8 cellular contexts compared by ENCODE assay signal in the genomic region with DNA sequence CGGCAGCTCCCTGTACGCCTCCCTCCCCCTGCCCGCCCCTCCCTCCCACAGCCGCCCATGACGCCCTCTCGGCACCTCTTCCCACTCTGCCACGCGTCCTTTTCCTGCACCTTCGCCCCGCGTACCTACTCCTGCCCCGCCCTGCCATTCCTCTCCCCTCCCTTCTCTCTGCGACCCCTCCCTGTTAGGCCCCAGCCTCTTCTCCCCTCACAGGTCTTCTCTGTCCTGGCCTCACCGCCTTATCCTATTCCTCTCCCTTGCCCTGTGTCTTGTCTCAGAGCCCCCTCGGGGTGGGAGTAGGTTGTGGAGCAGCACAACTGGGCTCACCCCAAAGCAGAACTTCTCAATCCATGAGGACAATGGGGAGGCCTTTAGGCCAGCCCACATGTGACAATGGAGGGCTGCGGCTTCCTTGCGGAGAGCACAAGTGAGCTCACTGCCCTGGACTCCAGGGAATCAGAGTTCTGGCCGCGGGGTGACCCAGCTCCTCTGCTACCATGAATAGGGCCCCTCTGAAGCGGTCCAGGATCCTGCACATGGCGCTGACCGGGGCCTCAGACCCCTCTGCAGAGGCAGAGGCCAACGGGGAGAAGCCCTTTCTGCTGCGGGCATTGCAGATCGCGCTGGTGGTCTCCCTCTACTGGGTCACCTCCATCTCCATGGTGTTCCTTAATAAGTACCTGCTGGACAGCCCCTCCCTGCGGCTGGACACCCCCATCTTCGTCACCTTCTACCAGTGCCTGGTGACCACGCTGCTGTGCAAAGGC. TPM values are rescaled to one million over a fixed set of nuclear protein-coding genes. Genes with fewer than 3 reads are reported as not detected.
DNase-seq lines count a peak whose midpoint lies in the region; ATAC-seq and TF ChIP-seq lines count a peak whose summit lies in the region.

No MANE protein-coding gene starts in this region.

- H3K4me3 ChIP-seq in effector memory CD4-positive, alpha-beta T cell (ENCODE audit: insufficient read depth, low read depth, low read length, poor library complexity, severe bottlenecking) = peak overlapping the region; percentile 99
- H3K4me3 ChIP-seq in mesodermal cell (ENCODE audit: extremely low read depth, insufficient read depth, low read length, poor library complexity, severe bottlenecking) (peak overlapping the region; percentile 74), upper lobe of left lung (peak overlapping the region; percentile 38 to 92 (median 73))

- no peak for TF ChIP-seq EP300 in upper lobe of left lung (IDR thresholded peaks at IDR 0.05)

- POLR2A ChIA-PET in RWPE1 (lab: Yijun Ruan, JAX; ENCODE audit: low non-redundant PET) = no interaction called here

- ATAC-seq in HG03045 (IDR thresholded peaks at IDR 0.05; ENCODE audit: unreplicated experiment) (peak; percentile 39), upper lobe of left lung (ENCODE audit: low FRiP score in 2 of 2) (peak; percentile 0 to 49)

- H3K27me3 ChIP-seq in effector memory CD4-positive, alpha-beta T cell (replicated peaks; ENCODE audit: control insufficient read depth, insufficient read depth, low read length, poor library complexity, severe bottlenecking) = no peaks in the 10 kb centered on the region
- H3K27me3 ChIP-seq in upper lobe of left lung = no peaks in the 10 kb centered on the region

- H3K36me3 ChIP-seq in effector memory CD4-positive, alpha-beta T cell (ENCODE audit: control insufficient read depth, insufficient read depth, low read length) = peaks cover 21% of the 10 kb centered on the region
- H3K36me3 ChIP-seq in mesodermal cell (ENCODE audit: control insufficient read depth, insufficient read depth, low read length) = peaks cover 19% of the 10 kb centered on the region
- H3K36me3 ChIP-seq in upper lobe of left lung = peaks cover 0 to 25% (median 14%) of the 10 kb centered on the region in 4 donors

- no peaks in the 10 kb centered on the region for H3K9me3 ChIP-seq in effector memory CD4-positive, alpha-beta T cell (ENCODE audit: control insufficient read depth, low read length)
- H3K9me3 ChIP-seq in mesodermal cell (ENCODE audit: control insufficient read depth, low read length) (no peaks in the 10 kb centered on the region), upper lobe of left lung (no peaks in the 10 kb centered on the region)

- H3K27ac ChIP-seq in RWPE1 = peak overlapping the region; percentile 84
- H3K27ac ChIP-seq in effector memory CD4-positive, alpha-beta T cell (ENCODE audit: insufficient read depth, low read length, poor library complexity, severe bottlenecking) = peak overlapping the region; percentile 76
- peak overlapping the region; percentile 79 for H3K27ac ChIP-seq in mesodermal cell (ENCODE audit: low read depth, low read length, severe bottlenecking)
- H3K27ac ChIP-seq in upper lobe of left lung = peak overlapping the region; percentile 88 to 99 (median 94)

- peak in 2 of 3 experiments; percentile 7 to 14 for DNase-seq in stimulated activated CD4-positive, alpha-beta T cell treated with anti-CD3 and anti-CD28 coated beads, TNF-alpha, amount 100 ng/mL, for 24 hours (ENCODE audit: low read depth in 3 of 3)
- DNase-seq in stimulated activated CD4-positive, alpha-beta T cell treated with anti-CD3 and anti-CD28 coated beads, Interleukin-4, amount 100 ng/mL, for 1 hour = no peak
- no peak for DNase-seq in RWPE1 (ENCODE audit: low spot score)
- DNase-seq in effector memory CD4-positive, alpha-beta T cell = no peak
- DNase-seq in upper lobe of left lung = peak in 1 of 2 donors; percentile 48
- no peak for DNase-seq in islet precursor cell

- CTCF ChIA-PET in RWPE1 (lab: Yijun Ruan, JAX) = interaction anchor here (0.8 to 1.0 kb wide), 2 partner anchors 34 to 434 kb away, joined by 5 to 6 read pairs; no protein-coding TSS in a partner anchor

- no peak for TF ChIP-seq POLR2A in upper lobe of left lung (IDR thresholded peaks at IDR 0.05)

- no peak for TF ChIP-seq CTCF in RWPE1 (conservative IDR thresholded peaks at IDR 0.05; ENCODE audit: low read depth)
- TF ChIP-seq CTCF in upper lobe of left lung (IDR thresholded peaks at IDR 0.05) = no peak

- peaks cover 29% of the 10 kb centered on the region for H3K4me1 ChIP-seq in effector memory CD4-positive, alpha-beta T cell (ENCODE audit: control insufficient read depth, insufficient read depth, low read length, poor library complexity, severe bottlenecking)
- H3K4me1 ChIP-seq in mesodermal cell (ENCODE audit: control insufficient read depth, insufficient read depth, low read length, poor library complexity, severe bottlenecking) = peaks cover 8% of the 10 kb centered on the region
- H3K4me1 ChIP-seq in upper lobe of left lung = peaks cover 32 to 61% (median 36%) of the 10 kb centered on the region in 4 donors

- 27 to 43% methylated on average over 17 to 26 of the region's 29 CpGs for WGBS in mesodermal cell (ENCODE audit: insufficient coverage in 2 of 2), 2 experiments
- 18 to 26% methylated on average over 22 to 23 of the region's 29 CpGs for WGBS in upper lobe of left lung, 2 donors

RNA-seq across cellular contexts. Expression of gene SLC35C1, which starts 0.5 kb away (rescaled TPM):
- 10.4 TPM for polyA plus RNA-seq in mesodermal cell (2013, experiment 1 of 2)
- polyA plus RNA-seq in mesodermal cell (2013, experiment 2 of 2) = 10.9 TPM
- 10 to 100 TPM; 18.3 to 50.9 (median 24.0) TPM for total RNA-seq in upper lobe of left lung

RNA-seq across cellular contexts. Expression of gene CRY2, which starts 41.8 kb away (rescaled TPM):
- polyA plus RNA-seq in mesodermal cell (2013, experiment 1 of 2) = 11.6 TPM
- polyA plus RNA-seq in mesodermal cell (2013, experiment 2 of 2) = 10.0 TPM
- total RNA-seq in upper lobe of left lung = 100 to 1,000 TPM in 1 of 6 donors, 10 to 100 TPM in 5; 51.1 to 103 (median 63.2) TPM

Comparison
In these comparisons a context has a peak if more than half of its experiments do, and no peak if none do; other contexts are left out.
1. DNase-seq: peak in stimulated activated CD4-positive, alpha-beta T cell treated with anti-CD3 and anti-CD28 coated beads, TNF-alpha, amount 100 ng/mL, for 24 hours (2 of 3); none in stimulated activated CD4-positive, alpha-beta T cell treated with anti-CD3 and anti-CD28 coated beads, Interleukin-4, amount 100 ng/mL, for 1 hour (single experiment), RWPE1 (single experiment), effector memory CD4-positive, alpha-beta T cell (0 of 3) and islet precursor cell (single experiment).
2. Peak in every context shown above with its lines, with median percentiles within 50 percentile points of each other: H3K27ac ChIP-seq and H3K4me3 ChIP-seq.